In genomic region chr21:39552856-39553255, GRCh38 we compare ENCODE assay signal across 7 cellular contexts. TPM values are rescaled to one million over a fixed set of nuclear protein-coding genes. Genes with fewer than 3 reads are reported as not detected.
"Had no signal": no experiment of that assay in that cellular context is flagged by ENCODE, and none has a peak within 500 bp of the region (broad histone marks: within the 10 kb centered on the region; RNA-seq: fewer than 3 reads in every experiment).

No MANE protein-coding gene starts in this region.

- H3K36me3 Mint-ChIP-seq: IgD-negative memory B cell had no signal

- H3K4me3 Mint-ChIP-seq: IgD-negative memory B cell had no signal

- H3K4me3 ChIP-seq: K562 had no signal

- FAIRE-seq: HepG2, HTR-8/SVneo, K562 had no signal

- H3K27ac ChIP-seq: HL-60 had no signal

- H3K27ac Mint-ChIP-seq: IgD-negative memory B cell had no signal

- H3K4me1 Mint-ChIP-seq: IgD-negative memory B cell had no signal

- ATAC-seq: HepG2, K562 had no signal

- DNase-seq: IMR-90, KBM-7 had no signal

RNA-seq across cellular contexts. Expression of gene B3GALT5, which starts 59.9 kb away (rescaled TPM):
- polyA plus RNA-seq: IgD-negative memory B cell, K562 had no signal
